Comparison of ENCODE assay signal across 8 cellular contexts in genomic region chr1:149849246-149849946, GRCh38. TPM values are rescaled to one million over a fixed set of nuclear protein-coding genes. Genes with fewer than 3 reads are reported as not detected.
DNase-seq lines count a peak whose midpoint lies in the region; ATAC-seq and TF ChIP-seq lines count a peak whose summit lies in the region.

No MANE protein-coding gene starts in this region.

- H3K9me3 Mint-ChIP-seq in memory B cell = peaks cover 2% of the 10 kb centered on the region

- intact Hi-C loops in left cardiac atrium (cut with DNase I) = no loop called here
- intact Hi-C loops in aorta (cut with DNase I) = no loop called here

- WGBS in aorta, 2 donors = 32% methylated on average over 9 of the region's 9 CpGs

- H3K9me3 ChIP-seq in right atrium auricular region (no peaks in the 10 kb centered on the region), aorta (ENCODE audit: control insufficient read depth, low read length) (no peaks in the 10 kb centered on the region)

- peak overlapping the region; percentile 66 to 78 for H3K27ac ChIP-seq in right atrium auricular region
- no peak overlapping the region for H3K27ac ChIP-seq in aorta (ENCODE audit: low read depth in 1 of 2, low read length in 2 of 2)

- H3K27ac Mint-ChIP-seq in memory B cell = peak overlapping the region; percentile 96

- peak overlapping the region; percentile 92 for H3K4me3 Mint-ChIP-seq in memory B cell

- ATAC-seq in left cardiac atrium (no peak), memory B cell (ENCODE audit: low read depth) (no peak), aorta (ENCODE audit: low FRiP score) (no peak)
- no peak for ATAC-seq in activated CD4-positive, CD25-positive, alpha-beta regulatory T cell treated with anti-CD3 and anti-CD28 coated beads, Interleukin-2, amount 50 U/mL, for 24 hours

- peaks cover 24% of the 10 kb centered on the region for H3K36me3 Mint-ChIP-seq in memory B cell

- H3K4me3 ChIP-seq in right atrium auricular region = peak overlapping the region; percentile 26 to 49
- peak overlapping the region; percentile 57 for H3K4me3 ChIP-seq in astrocyte of the cerebellum (ENCODE audit: low read depth, low read length)
- H3K4me3 ChIP-seq in aorta (ENCODE audit: low read length in 2 of 2) = peak overlapping the region; percentile 45 to 69

- H3K4me1 ChIP-seq in right atrium auricular region (peaks cover 0 to 35% of the 10 kb centered on the region in 2 donors), aorta (ENCODE audit: control insufficient read depth in 1 of 2, insufficient read depth in 2 of 2, low read length in 2 of 2) (peaks cover 4 to 15% of the 10 kb centered on the region in 2 donors)

- in situ Hi-C loops in astrocyte of the cerebellum (cut with HindIII; ENCODE audit: low sequenced_read_pairs) = no loop called here

- DNase-seq in right atrium auricular region (ENCODE audit: low spot score) = no peak
- DNase-seq in left cardiac atrium = no peak
- no peak for DNase-seq in astrocyte of the cerebellum (ENCODE audit: low read depth)
- DNase-seq in memory B cell (ENCODE audit: low spot score in 2 of 2) = no peak
- DNase-seq in aorta = no peak
- DNase-seq in NCI-H2081 (lab: John Stamatoyannopoulos, UW) = no peak
- no peak for DNase-seq in ecto neural progenitor cell (ENCODE audit: low spot score)

- no peaks in the 10 kb centered on the region for H3K27me3 Mint-ChIP-seq in memory B cell

- TF ChIP-seq CTCF in right atrium auricular region (IDR thresholded peaks at IDR 0.05) = no peak
- TF ChIP-seq CTCF in astrocyte of the cerebellum (IDR thresholded peaks at IDR 0.05; ENCODE audit: low read depth, low read length, missing control alignments) = no peak

- H3K36me3 ChIP-seq in right atrium auricular region = no peaks in the 10 kb centered on the region
- no peaks in the 10 kb centered on the region for H3K36me3 ChIP-seq in aorta (ENCODE audit: control insufficient read depth in 1 of 2, insufficient read depth in 2 of 2, low read length in 1 of 2)

- peaks cover 45% of the 10 kb centered on the region for H3K4me1 Mint-ChIP-seq in memory B cell

- no peaks in the 10 kb centered on the region for H3K27me3 ChIP-seq in right atrium auricular region
- H3K27me3 ChIP-seq in aorta (ENCODE audit: control insufficient read depth in 1 of 2, insufficient read depth in 2 of 2, low read length in 1 of 2) = no peaks in the 10 kb centered on the region

RNA-seq across cellular contexts. Expression of gene BOLA1, which starts 50.0 kb away (rescaled TPM):
- total RNA-seq in right atrium auricular region = 10 to 100 TPM; 26.3 to 28.0 TPM
- total RNA-seq in left cardiac atrium = 10 to 100 TPM; 13.0 to 16.0 TPM
- total RNA-seq in aorta = 10 to 100 TPM in 1 of 2 donors, 1 to 10 TPM in 1; 8.7 to 14.0 TPM
- 10 to 100 TPM; 22.3 to 26.6 TPM for polyA plus RNA-seq in aorta

Comparison
In these comparisons a context has a peak if more than half of its experiments do, and no peak if none do; other contexts are left out.
1. H3K27ac ChIP-seq: peak in right atrium auricular region (2 of 2); none in aorta (0 of 2).
2. Peak in every context shown above with its lines, with median percentiles within 50 percentile points of each other: H3K4me3 ChIP-seq.